ENCODE assay signal across 7 cellular contexts in genomic region chr5:34193804-34194203, GRCh38.
DNase-seq lines count a peak whose midpoint lies in the region; ATAC-seq and TF ChIP-seq lines count a peak whose summit lies in the region.
"Not testable (repeated sequence)": the region's sequence is repeated elsewhere in the genome, so short reads cannot be mapped to it uniquely, and the experiment has no call there.

No MANE protein-coding gene starts in this region.

- peaks cover 21% of the 10 kb centered on the region for H3K79me1 ChIP-seq in mesenchymal stem cell (replicated peaks; ENCODE audit: low read length, poor library complexity, severe bottlenecking)

- not testable (repeated sequence) for ATAC-seq in Panc1; effector memory CD8-positive, alpha-beta T cell (replicated peaks)

- TF ChIP-seq CTCF in HEK293 (tag by site-specific recombination; IDR thresholded peaks at IDR 0.05); Panc1 (IDR thresholded peaks at IDR 0.05); astrocyte of the spinal cord (IDR thresholded peaks at IDR 0.05; ENCODE audit: low read depth, low read length): not testable (repeated sequence)

- H2BK12ac ChIP-seq in mesenchymal stem cell (ENCODE audit: low read length in 2 of 2) = not testable (repeated sequence)

- H3K27ac ChIP-seq in HEK293 (ENCODE audit: extremely low read depth, low read depth, low read length); Panc1 (ENCODE audit: low read length); mesenchymal stem cell (ENCODE audit: low read length, poor library complexity, severe bottlenecking): not testable (repeated sequence)

- H3K27me3 Mint-ChIP-seq in effector memory CD8-positive, alpha-beta T cell = not testable (repeated sequence)

- not testable (repeated sequence) for H2BK120ac ChIP-seq in mesenchymal stem cell (ENCODE audit: low read depth, low read length)

- in situ Hi-C loops in Panc1 (cut with HindIII; ENCODE audit: low pct_unique_long_range_greater_than_20kb, low sequenced_read_pairs); astrocyte of the spinal cord (cut with HindIII; ENCODE audit: low sequenced_read_pairs): not testable (repeated sequence)

- H3K9ac ChIP-seq in mesenchymal stem cell (ENCODE audit: low read length) = not testable (repeated sequence)

- not testable (repeated sequence) for H3K9me3 ChIP-seq in HEK293 (ENCODE audit: control insufficient read depth, insufficient read depth, low read depth, low read length); Panc1 (ENCODE audit: control insufficient read depth, insufficient read depth, low read depth, low read length); mesenchymal stem cell (ENCODE audit: control insufficient read depth, low read length)

- POLR2A ChIA-PET in HEK293 (lab: Yijun Ruan, JAX); Panc1 (lab: Charles Lee): not testable (repeated sequence)

- H3K4me2 ChIP-seq in mesenchymal stem cell (ENCODE audit: low read length, poor library complexity, severe bottlenecking) = not testable (repeated sequence)

- H3K27me3 ChIP-seq in Panc1 (ENCODE audit: control insufficient read depth, insufficient read depth, low read length); mesenchymal stem cell (ENCODE audit: control insufficient read depth in 1 of 2, insufficient read depth in 1 of 2, low read length in 2 of 2): not testable (repeated sequence)

- not testable (repeated sequence) for H3K9me3 Mint-ChIP-seq in effector memory CD8-positive, alpha-beta T cell

- not testable (repeated sequence) for H3K4ac ChIP-seq in mesenchymal stem cell (ENCODE audit: low read depth in 1 of 2, low read length in 2 of 2)

- not testable (repeated sequence) for H3K4me3 ChIP-seq in HEK293 (ENCODE audit: low read depth, low read length); Panc1 (ENCODE audit: low read depth in 2 of 2, low read length in 2 of 2); astrocyte of the spinal cord (ENCODE audit: low read depth, low read length); mesenchymal stem cell (ENCODE audit: insufficient read depth in 1 of 2, low read depth in 1 of 2, low read length in 2 of 2)

- not testable (repeated sequence) for H3K36me3 ChIP-seq in HEK293 (ENCODE audit: control insufficient read depth in 2 of 2, insufficient read depth in 1 of 2, low read length in 2 of 2); Panc1 (ENCODE audit: control insufficient read depth, insufficient read depth, low read length)
- peaks cover 3 to 25% of the 10 kb centered on the region in 2 experiments for H3K36me3 ChIP-seq in mesenchymal stem cell (ENCODE audit: control insufficient read depth in 1 of 2, insufficient read depth in 2 of 2, low read depth in 1 of 2, low read length in 2 of 2)

- H3K36me3 Mint-ChIP-seq in effector memory CD8-positive, alpha-beta T cell (ENCODE audit: insufficient read depth) = not testable (repeated sequence)

- not testable (repeated sequence) for H2BK5ac ChIP-seq in mesenchymal stem cell (ENCODE audit: low read depth, low read length, poor library complexity, severe bottlenecking)

- H2BK15ac ChIP-seq in mesenchymal stem cell (ENCODE audit: low read depth, poor library complexity, severe bottlenecking) = not testable (repeated sequence)

- not testable (repeated sequence) for H3K4me3 Mint-ChIP-seq in effector memory CD8-positive, alpha-beta T cell

- intact Hi-C loops in Panc1 (cut with micrococcal nuclease; ENCODE audit: unreplicated experiment) = not testable (repeated sequence)

- H4K8ac ChIP-seq in mesenchymal stem cell (ENCODE audit: low read length) = not testable (repeated sequence)

- CTCF ChIA-PET in HEK293 (lab: Yijun Ruan, JAX); Panc1 (lab: Charles Lee): not testable (repeated sequence)

- H3K4me1 Mint-ChIP-seq in effector memory CD8-positive, alpha-beta T cell (ENCODE audit: low read depth in 2 of 2) = peaks cover 15 to 24% of the 10 kb centered on the region in 2 donors

- 80% methylated on average over 1 of the region's 3 CpGs for WGBS in mesenchymal stem cell

- BruUV-seq in Panc1 (replicated peaks; lab: Mats Ljungman, UMichigan) = TSS peak; percentile 69

- H4K91ac ChIP-seq in mesenchymal stem cell (ENCODE audit: low read length) = not testable (repeated sequence)

- not testable (repeated sequence) for H3K18ac ChIP-seq in mesenchymal stem cell (ENCODE audit: low read depth in 1 of 2, low read length in 2 of 2)

- H2AFZ ChIP-seq in mesenchymal stem cell (ENCODE audit: low read depth, low read length) = not testable (repeated sequence)

- peak overlapping the region in 1 of 2 experiments; percentile 79 for H3K23ac ChIP-seq in mesenchymal stem cell (ENCODE audit: low read length in 2 of 2)

- DNase-seq in Panc1 (ENCODE audit: low read depth, low spot score); effector memory CD8-positive, alpha-beta T cell: not testable (repeated sequence)
- peak; percentile 55 for DNase-seq in astrocyte of the spinal cord (ENCODE audit: low read depth, low spot score)
- DNase-seq in globus pallidus (ENCODE audit: low spot score) = peak; percentile 28
- peak; percentile 18 for DNase-seq in mesenchymal stem cell
- peak; percentile 4 for DNase-seq in retina

- not testable (repeated sequence) for H3K4me1 ChIP-seq in HEK293 (ENCODE audit: control insufficient read depth, insufficient read depth, low read length); Panc1 (ENCODE audit: control insufficient read depth, insufficient read depth, low read length); mesenchymal stem cell (ENCODE audit: control insufficient read depth, insufficient read depth, low read depth, low read length)

- not testable (repeated sequence) for H3K14ac ChIP-seq in mesenchymal stem cell (ENCODE audit: low read length in 2 of 2)

- not testable (repeated sequence) for H2AK5ac ChIP-seq in mesenchymal stem cell (ENCODE audit: low read length, severe bottlenecking)

- peak overlapping the region; percentile 66 to 77 for H3K27ac Mint-ChIP-seq in effector memory CD8-positive, alpha-beta T cell

TF ChIP-seq in HEK293, 187 proteins besides CTCF, POLR2A, EP300 and RAD21:
- peak; percentile 39; the same call in 1 of the 2 replicates for TF ChIP-seq ZNF549 (tag by site-specific recombination; IDR thresholded peaks at IDR 0.05)
- TF ChIP-seq ZNF677 (tag by site-specific recombination; IDR thresholded peaks at IDR 0.05) = peak; percentile 36; the same call in 1 of the 2 replicates
- 0 out of 2 replicates have a peak, but pooled peaks have one; percentile 42 for TF ChIP-seq ZNF596 (tag by site-specific recombination; IDR thresholded peaks at IDR 0.05)
- peak; percentile 66 for TF ChIP-seq SCRT2 (tag by site-specific recombination; IDR thresholded peaks at IDR 0.05)
